In genomic region chr1:226674892-226675719, GRCh38 we compare ENCODE assay signal across 8 cellular contexts.
DNase-seq lines count a peak whose midpoint lies in the region; ATAC-seq and TF ChIP-seq lines count a peak whose summit lies in the region.

No MANE protein-coding gene starts in this region.

- H3K27me3 ChIP-seq in Karpas-422 (ENCODE audit: low read length), result no peaks in the 10 kb centered on the region
- H3K27me3 ChIP-seq in right atrium auricular region, result no peaks in the 10 kb centered on the region
- H3K27me3 ChIP-seq in PC-9 (ENCODE audit: insufficient read depth, low read depth), result no peaks in the 10 kb centered on the region

- intact Hi-C loops in PC-9 (cut with micrococcal nuclease; ENCODE audit: unreplicated experiment), result no loop called here

- H3K4me3 ChIP-seq in Karpas-422 (ENCODE audit: low read length) (peak overlapping the region; percentile 53), right atrium auricular region (no peak overlapping the region), PC-9 (no peak overlapping the region)

- POLR2A ChIA-PET in PC-9 (lab: Charles Lee; ENCODE audit: unreplicated experiment), result no interaction called here

- H3K4me1 ChIP-seq in Karpas-422 (ENCODE audit: low read length) (peaks cover 100% of the 10 kb centered on the region), right atrium auricular region (peaks cover 0 to 81% of the 10 kb centered on the region in 2 donors), PC-9 (replicated peaks; ENCODE audit: insufficient read depth) (peaks cover 19% of the 10 kb centered on the region)

- DNase-seq in DMS79 treated with DMSO at 0.1 percent for 48 hours (lab: John Stamatoyannopoulos, UW) (peak; percentile 90), Karpas-422 (peak; percentile 98), activated T-cell treated with anti-CD3 and anti-CD28 coated beads for 4 hours (peak; percentile 60), right atrium auricular region (ENCODE audit: low spot score) (peak; percentile 80), DMS53 (lab: John Stamatoyannopoulos, UW) (no peak), PC-9 (no peak)
- DNase-seq in stimulated activated CD8-positive, alpha-beta memory T cell treated with anti-CD3 and anti-CD28 coated beads, Interleukin-4, amount 100 ng/mL, for 24 hours (ENCODE audit: low read depth), result peak; percentile 55

- peaks cover 80% of the 10 kb centered on the region for H3K79me2 ChIP-seq in Karpas-422 (ENCODE audit: low read length)
- H3K79me2 ChIP-seq in PC-9 (ENCODE audit: low read depth), result no peaks in the 10 kb centered on the region

- H3K9me3 ChIP-seq in Karpas-422 (ENCODE audit: low read length), result no peaks in the 10 kb centered on the region
- H3K9me3 ChIP-seq in right atrium auricular region, result no peaks in the 10 kb centered on the region
- H3K9me3 ChIP-seq in PC-9 (ENCODE audit: insufficient read depth, low read depth), result no peaks in the 10 kb centered on the region

- H3K4me2 ChIP-seq in Karpas-422 (ENCODE audit: low read depth, low read length, poor library complexity, severe bottlenecking) (peak overlapping the region; percentile 76), PC-9 (no peak overlapping the region)

- H3K9me2 ChIP-seq in Karpas-422 (replicated peaks; ENCODE audit: insufficient read depth, low read length), result no peaks in the 10 kb centered on the region
- no peaks in the 10 kb centered on the region for H3K9me2 ChIP-seq in PC-9 (ENCODE audit: insufficient read depth)

- peak overlapping the region; percentile 78 for H3K9ac ChIP-seq in Karpas-422 (ENCODE audit: low read length)

- H3K27ac ChIP-seq in Karpas-422 (ENCODE audit: low read length) (no peak overlapping the region), right atrium auricular region (peak overlapping the region; percentile 84 to 96), PC-9 (no peak overlapping the region)

- ATAC-seq in GM21526 (IDR thresholded peaks at IDR 0.05; ENCODE audit: low FRiP score, unreplicated experiment), result peak; percentile 69

- H4K20me1 ChIP-seq in Karpas-422 (ENCODE audit: insufficient read depth, low read depth, low read length) (no peaks in the 10 kb centered on the region), PC-9 (ENCODE audit: insufficient read depth) (no peaks in the 10 kb centered on the region)

- peaks cover 14% of the 10 kb centered on the region; the same call in 1 of the 2 replicates for H3F3A ChIP-seq in PC-9 (ENCODE audit: insufficient read depth, low read depth)

- no TSS peak for BruUV-seq in PC-9 (replicated peaks; lab: Mats Ljungman, UMichigan)

- H2AFZ ChIP-seq in Karpas-422 (ENCODE audit: low read length), result no peak overlapping the region
- no peak overlapping the region for H2AFZ ChIP-seq in PC-9

- no peak for TF ChIP-seq CTCF in right atrium auricular region (IDR thresholded peaks at IDR 0.05)
- no peak for TF ChIP-seq CTCF in PC-9 (conservative IDR thresholded peaks at IDR 0.05)

- H3K36me3 ChIP-seq in Karpas-422 (ENCODE audit: insufficient read depth, low read length) (peaks cover 35% of the 10 kb centered on the region), right atrium auricular region (no peaks in the 10 kb centered on the region), PC-9 (ENCODE audit: low read depth) (no peaks in the 10 kb centered on the region)

- CTCF ChIA-PET in PC-9 (lab: Charles Lee), result no interaction called here

Comparison
In these comparisons a context has a peak if more than half of its experiments do, and no peak if none do; other contexts are left out.
1. DNase-seq: peak in DMS79 treated with DMSO at 0.1 percent for 48 hours (single experiment), Karpas-422 (single experiment), activated T-cell treated with anti-CD3 and anti-CD28 coated beads for 4 hours (single experiment), right atrium auricular region (single experiment) and stimulated activated CD8-positive, alpha-beta memory T cell treated with anti-CD3 and anti-CD28 coated beads, Interleukin-4, amount 100 ng/mL, for 24 hours (single experiment); none in DMS53 (single experiment) and PC-9 (0 of 2).
2. H3K27ac ChIP-seq: peak in right atrium auricular region (2 of 2); none in Karpas-422 (single experiment) and PC-9 (single experiment).